8 cellular contexts compared by ENCODE assay signal in genomic region chr16:787978-788398, GRCh38. TPM values are rescaled to one million over a fixed set of nuclear protein-coding genes. Genes with fewer than 3 reads are reported as not detected.
DNase-seq lines count a peak whose midpoint lies in the region; ATAC-seq and TF ChIP-seq lines count a peak whose summit lies in the region.

TSS of gene RPUSD1 (minus strand) at chr16:788381. CDS start at chr16:787737, 644 bp downstream.

- peak within 1 kb of the TSS; percentile 67 for H3K4me3 ChIP-seq in CD8-positive, alpha-beta memory T cell (ENCODE audit: low read length)
- H3K4me3 ChIP-seq in Panc1 (ENCODE audit: low read depth in 2 of 2, low read length in 2 of 2) (peak within 1 kb of the TSS; percentile 72 to 89), epithelial cell of esophagus (ENCODE audit: low read length) (peak within 1 kb of the TSS; percentile 90), neutrophil (ENCODE audit: low read depth in 1 of 2, low read length in 1 of 2) (peak within 1 kb of the TSS; percentile 85 to 96)

- no peaks in the 10 kb centered on the region for H3K9me3 Mint-ChIP-seq in CD8-positive, alpha-beta memory T cell

- peak within 1 kb of the TSS in 7 of 8 donors; percentile 57 to 85 (median 63) for H3K27ac Mint-ChIP-seq in CD8-positive, alpha-beta memory T cell

- peak within 1 kb of the TSS; percentile 69 for H3K27ac ChIP-seq in CD8-positive, alpha-beta memory T cell (ENCODE audit: low read depth, low read length)
- H3K27ac ChIP-seq in Panc1 (ENCODE audit: low read length) (peak within 1 kb of the TSS; percentile 79), neutrophil (peak within 1 kb of the TSS; percentile 74)

- H3K4me1 ChIP-seq in CD8-positive, alpha-beta memory T cell (ENCODE audit: insufficient read depth, low read length), result peaks cover 4% of the 10 kb centered on the region
- H3K4me1 ChIP-seq in Panc1 (ENCODE audit: control insufficient read depth, insufficient read depth, low read length), result peaks cover 4% of the 10 kb centered on the region
- peaks cover 19 to 20% of the 10 kb centered on the region in 2 experiments for H3K4me1 ChIP-seq in neutrophil (ENCODE audit: control insufficient read depth in 1 of 2, insufficient read depth in 1 of 2, low read depth in 1 of 2, low read length in 1 of 2)

- POLR2A ChIA-PET in CD8-positive, alpha-beta memory T cell (lab: Charles Lee), result interaction anchor here (0.6 to 1.5 kb wide), 6 partner anchors 19 to 108 kb away, joined by 3 to 16 read pairs (median 4); partner anchors contain the start of genes ANTKMT, METRN and STUB1
- POLR2A ChIA-PET in Panc1 (lab: Charles Lee), result interaction anchor here (0.6 kb wide), 1 partner anchor 39 kb away, joined by 3 read pairs; no protein-coding TSS in a partner anchor

- CTCF ChIA-PET in CD8-positive, alpha-beta memory T cell (lab: Charles Lee), result interaction anchor here (0.8 to 7.4 kb wide), 4 partner anchors 47 to 192 kb away, joined by 3 to 108 read pairs (median 3); partner anchors contain the start of genes CIAO3 and METRN
- CTCF ChIA-PET in Panc1 (lab: Charles Lee), result no interaction called here

- ATAC-seq in GM21619 (IDR thresholded peaks at IDR 0.05; ENCODE audit: unreplicated experiment) (peak; percentile 12), Panc1 (peak; percentile 26), HG02970 (IDR thresholded peaks at IDR 0.05; ENCODE audit: low FRiP score, unreplicated experiment) (no peak), HG03097 (IDR thresholded peaks at IDR 0.05; ENCODE audit: low FRiP score, unreplicated experiment) (no peak)

- H3K4me1 Mint-ChIP-seq in CD8-positive, alpha-beta memory T cell, result peaks cover 0 to 25% (median 5%) of the 10 kb centered on the region in 3 donors

- intact Hi-C loops in Panc1 (cut with micrococcal nuclease; ENCODE audit: unreplicated experiment), result loop anchor here (5.0 kb wide), 1 partner anchor 46 kb away; the partner anchor contains the start of gene CIAO3

- peaks cover 0 to 20% (median 0%) of the 10 kb centered on the region in 3 donors for H3K36me3 Mint-ChIP-seq in CD8-positive, alpha-beta memory T cell

- no peaks in the 10 kb centered on the region for H3K27me3 ChIP-seq in CD8-positive, alpha-beta memory T cell (ENCODE audit: insufficient read depth, low read length, poor library complexity, severe bottlenecking)
- H3K27me3 ChIP-seq in Panc1 (ENCODE audit: control insufficient read depth, insufficient read depth, low read length) (no peaks in the 10 kb centered on the region), neutrophil (peaks cover 8% of the 10 kb centered on the region)

- DNase-seq in CD8-positive, alpha-beta memory T cell, result no peak
- DNase-seq in Panc1 (ENCODE audit: low read depth, low spot score) (no peak), epithelial cell of esophagus (ENCODE audit: low read depth) (no peak), NCI-H2196 (lab: John Stamatoyannopoulos, UW; ENCODE audit: unreplicated experiment) (no peak)

- BruUV-seq in Panc1 (replicated peaks; lab: Mats Ljungman, UMichigan), result no TSS peak

- H3K36me3 ChIP-seq in CD8-positive, alpha-beta memory T cell (ENCODE audit: insufficient read depth, low read length), result no peaks in the 10 kb centered on the region
- H3K36me3 ChIP-seq in Panc1 (ENCODE audit: control insufficient read depth, insufficient read depth, low read length) (peaks cover 5% of the 10 kb centered on the region), neutrophil (peaks cover 44% of the 10 kb centered on the region)

- in situ Hi-C loops in Panc1 (cut with HindIII; ENCODE audit: low pct_unique_long_range_greater_than_20kb, low sequenced_read_pairs), result no loop called here

- H3K27me3 Mint-ChIP-seq in CD8-positive, alpha-beta memory T cell, result no peaks in the 10 kb centered on the region

- H3K9me3 ChIP-seq in CD8-positive, alpha-beta memory T cell (ENCODE audit: low read length), result no peaks in the 10 kb centered on the region
- H3K9me3 ChIP-seq in Panc1 (ENCODE audit: control insufficient read depth, insufficient read depth, low read depth, low read length) (no peaks in the 10 kb centered on the region), neutrophil (no peaks in the 10 kb centered on the region)

- peak within 1 kb of the TSS; percentile 81 to 90 (median 84) for H3K4me3 Mint-ChIP-seq in CD8-positive, alpha-beta memory T cell

- TF ChIP-seq CTCF in Panc1 (IDR thresholded peaks at IDR 0.05) (no peak), epithelial cell of esophagus (IDR thresholded peaks at IDR 0.05; ENCODE audit: insufficient read depth, low read depth, low read length, missing control alignments) (no peak), neutrophil (IDR thresholded peaks at IDR 0.05) (peak; percentile 8)

RNA-seq across cellular contexts. Expression of gene RPUSD1, which starts in this region (rescaled TPM):
- 10 to 100 TPM; 40.2 to 44.5 TPM for total RNA-seq in CD8-positive, alpha-beta memory T cell
- polyA plus RNA-seq in CD8-positive, alpha-beta memory T cell, result 34.2 TPM
- 61.1 TPM for total RNA-seq in Panc1 (2021; ENCODE audit: unreplicated experiment)
- 60.8 TPM for polyA plus RNA-seq in Panc1 (2012; ENCODE audit: insufficient read length)

Comparison
In these comparisons a context has a peak if more than half of its experiments do, and no peak if none do; other contexts are left out.
1. ATAC-seq: peak in GM21619 (single experiment) and Panc1 (single experiment); none in HG02970 (single experiment) and HG03097 (single experiment).
2. Peak in every context shown above with its lines, with median percentiles within 50 percentile points of each other: H3K27ac ChIP-seq and H3K4me3 ChIP-seq.